ENCODE assay signal across 11 cellular contexts in genomic region chr14:71498151-71498734, GRCh38.
DNase-seq lines count a peak whose midpoint lies in the region; ATAC-seq, FAIRE-seq and TF ChIP-seq lines count a peak whose summit lies in the region.
"Had no signal": no experiment of that assay in that cellular context is flagged by ENCODE, and none has a peak within 500 bp of the region (broad histone marks: within the 10 kb centered on the region; RNA-seq: fewer than 3 reads in every experiment).

No MANE protein-coding gene starts in this region.

- H3K4me1 ChIP-seq in fibroblast of lung (ENCODE audit: control insufficient read depth, extremely low read depth, insufficient read depth, low read length) (no peaks in the 10 kb centered on the region), kidney (ENCODE audit: control insufficient read depth in 1 of 2, insufficient read depth in 1 of 2, low read depth in 1 of 2, low read length in 2 of 2) (no peaks in the 10 kb centered on the region)

- H3K79me2 ChIP-seq in fibroblast of lung (ENCODE audit: control insufficient read depth, insufficient read depth, low read length) = no peaks in the 10 kb centered on the region

- H3K9me3 ChIP-seq in fibroblast of lung (ENCODE audit: control insufficient read depth, insufficient read depth, low read depth, low read length) = no peaks in the 10 kb centered on the region
- no peaks in the 10 kb centered on the region for H3K9me3 ChIP-seq in kidney (ENCODE audit: control insufficient read depth in 1 of 2, low read length in 2 of 2)
- H3K9me3 ChIP-seq: tibial artery had no signal

- FAIRE-seq in kidney (lab: Jason Lieb, UNC) = no peak

- H3K9ac ChIP-seq in fibroblast of lung (ENCODE audit: insufficient read depth, low read length) = no peak overlapping the region
- H3K9ac ChIP-seq in kidney (ENCODE audit: low read length in 2 of 2) = no peak overlapping the region

- no peak overlapping the region for H2AFZ ChIP-seq in fibroblast of lung (ENCODE audit: low read length)

- no peak overlapping the region for H3K27ac ChIP-seq in fibroblast of lung (ENCODE audit: insufficient read depth, low read length)
- H3K27ac ChIP-seq in substantia nigra (ENCODE audit: low read depth, low read length, poor library complexity, severe bottlenecking) = no peak overlapping the region
- no peak overlapping the region for H3K27ac ChIP-seq in kidney (ENCODE audit: low read depth in 2 of 2, low read length in 2 of 2)

- DNase-seq in GM03348 (ENCODE audit: low spot score) = peak; percentile 57
- peak; percentile 46 to 76 for DNase-seq in fibroblast of lung (ENCODE audit: low read depth in 2 of 2)
- DNase-seq in substantia nigra (lab: John Stamatoyannopoulos, UW) = no peak
- DNase-seq in nucleus accumbens (lab: John Stamatoyannopoulos, UW) = no peak
- DNase-seq in kidney = no peak
- DNase-seq in NCI-H2171 (lab: John Stamatoyannopoulos, UW) = no peak
- DNase-seq: activated CD4-positive, alpha-beta memory T cell treated with anti-CD3 and anti-CD28 coated beads, Interleukin-2, amount 10 ng/mL, durations not matched to agents 7 days and 5 days; cortex of kidney; tibial artery had no signal

- ATAC-seq in GM21360 (IDR thresholded peaks at IDR 0.05; ENCODE audit: unreplicated experiment) (peak; percentile 21), HG03442 (IDR thresholded peaks at IDR 0.05; ENCODE audit: unreplicated experiment) (peak; percentile 29)

- H3K4me3 ChIP-seq in fibroblast of lung (replicated peaks in 1 of 4; ENCODE audit: control extremely low read depth in 1 of 4, insufficient read depth in 1 of 4, low read depth in 3 of 4, low read length in 4 of 4) (peak overlapping the region in 1 of 4 experiments; percentile 5), kidney (ENCODE audit: low read length in 2 of 2) (no peak overlapping the region)
- H3K4me3 ChIP-seq: tibial artery had no signal

- no peaks in the 10 kb centered on the region for H3K36me3 ChIP-seq in fibroblast of lung (ENCODE audit: control insufficient read depth, insufficient read depth, low read length)
- H3K36me3 ChIP-seq in kidney (ENCODE audit: control insufficient read depth in 1 of 2, insufficient read depth in 2 of 2, low read length in 2 of 2) = no peaks in the 10 kb centered on the region
- H3K36me3 ChIP-seq: tibial artery had no signal

- H4K20me1 ChIP-seq in fibroblast of lung (ENCODE audit: control insufficient read depth, extremely low read depth, insufficient read depth, low read length) = no peaks in the 10 kb centered on the region

- peak overlapping the region; percentile 9 for H3K4me2 ChIP-seq in fibroblast of lung (ENCODE audit: extremely low read depth, insufficient read depth, low read length)

- intact Hi-C loops in kidney (cut with DNase I) = no loop called here

- no peaks in the 10 kb centered on the region for H3K27me3 ChIP-seq in fibroblast of lung (ENCODE audit: control insufficient read depth, insufficient read depth, low read length)
- H3K27me3 ChIP-seq: tibial artery had no signal

- TF ChIP-seq CTCF in fibroblast of lung (conservative IDR thresholded peaks at IDR 0.05 in 1 of 2, IDR thresholded peaks at IDR 0.05 in 1 of 2; ENCODE audit: low read depth in 1 of 2, low read length in 2 of 2) = no peak
- no peak for TF ChIP-seq CTCF in kidney (IDR thresholded peaks at IDR 0.05; ENCODE audit: borderline replicate concordance, extremely low read depth, insufficient read depth)

Comparison
In these comparisons a context has a peak if more than half of its experiments do, and no peak if none do; other contexts are left out.
1. DNase-seq: peak in GM03348 (single experiment) and fibroblast of lung (2 of 2); none in substantia nigra (0 of 49), nucleus accumbens (0 of 56), kidney (single experiment) and NCI-H2171 (single experiment).